ENCODE assay signal across 8 cellular contexts in the genomic region with DNA sequence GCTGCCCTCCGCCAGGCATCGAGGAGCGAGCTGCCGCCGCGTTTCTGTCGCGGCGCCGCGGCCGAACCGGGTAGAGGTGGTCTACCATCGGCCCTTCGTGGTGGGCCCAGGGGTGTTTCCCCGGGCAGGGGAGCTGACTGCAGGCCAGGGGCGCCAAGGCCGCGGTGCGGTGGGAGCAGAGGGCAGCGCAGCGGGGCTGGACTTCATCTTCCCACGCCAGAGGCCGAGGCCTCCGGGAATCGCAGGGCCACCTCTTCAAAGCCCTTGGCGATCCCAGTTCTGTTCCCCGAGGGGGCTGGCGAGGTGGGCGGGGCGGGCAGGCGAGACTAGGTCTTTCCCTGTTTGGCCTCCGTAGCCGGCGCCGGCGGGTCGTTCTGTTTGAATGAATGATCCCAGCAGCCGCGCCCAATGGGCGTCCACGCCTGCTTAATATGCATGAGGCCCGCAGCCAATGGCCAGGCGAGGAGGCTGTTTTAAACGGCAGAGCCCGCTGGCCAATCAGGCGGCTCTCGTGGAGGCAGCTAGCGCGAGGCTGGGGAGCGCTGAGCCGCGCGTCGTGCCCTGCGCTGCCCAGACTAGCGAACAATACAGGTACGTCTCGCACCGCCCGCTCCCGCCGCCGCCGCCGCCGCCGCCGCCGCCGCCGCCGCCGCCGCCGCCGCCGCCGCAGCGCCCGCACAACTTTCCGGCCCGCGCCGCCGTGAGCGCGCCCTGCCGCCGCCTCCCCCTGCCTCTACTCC. TPM values are rescaled to one million over a fixed set of nuclear protein-coding genes. Genes with fewer than 3 reads are reported as not detected.
DNase-seq lines count a peak whose midpoint lies in the region; ATAC-seq and TF ChIP-seq lines count a peak whose summit lies in the region.

A gene (plus strand): TSS at position 550 of the 740 bp plus-strand sequence. CDS start 2,265 bp downstream, outside the sequence.

- H3K4me1 Mint-ChIP-seq in immature natural killer cell, result peaks cover 7 to 8% of the 10 kb centered on the region in 2 donors

- DNase-seq in AG04449 (ENCODE audit: low read depth, low spot score) (peak; percentile 47), NCI-H2171 treated with DMSO at 0.1 percent for 48 hours (lab: John Stamatoyannopoulos, UW) (peak; percentile 84), mammary epithelial cell (peak; percentile 91), immature natural killer cell (peak; percentile 54 to 66 (median 57)), spleen (peak; percentile 93)

- peaks cover 1 to 15% (median 3%) of the 10 kb centered on the region in 3 donors for H3K27me3 Mint-ChIP-seq in immature natural killer cell (ENCODE audit: low read depth in 3 of 3)

- H3K9me3 Mint-ChIP-seq in immature natural killer cell, result peaks cover 0 to 2% (median 0%) of the 10 kb centered on the region in 6 donors

- H4K20me1 ChIP-seq in mammary epithelial cell (ENCODE audit: insufficient read depth, low read length), result no peaks in the 10 kb centered on the region

- ATAC-seq in GM18870 (IDR thresholded peaks at IDR 0.05; ENCODE audit: unreplicated experiment), result peak; percentile 95
- ATAC-seq in HG03108 (IDR thresholded peaks at IDR 0.05; ENCODE audit: unreplicated experiment), result peak; percentile 98

- H3K4me1 ChIP-seq in mammary epithelial cell (ENCODE audit: insufficient read depth, low read length) (peaks cover 6% of the 10 kb centered on the region), spleen (peaks cover 0 to 21% (median 9%) of the 10 kb centered on the region in 6 donors)

- peak within 1 kb of the TSS; percentile 62 to 78 (median 69) for H3K4me3 Mint-ChIP-seq in immature natural killer cell

- no peak for TF ChIP-seq POLR2A in spleen (IDR thresholded peaks at IDR 0.05)

- BruUV-seq in mammary epithelial cell (replicated peaks; lab: Mats Ljungman, UMichigan), result TSS peak; percentile 79

- TF ChIP-seq CTCF in AG04449 (IDR thresholded peaks at IDR 0.05; ENCODE audit: insufficient read depth, low read length, missing control alignments), result no peak
- TF ChIP-seq CTCF in VCaP (conservative IDR thresholded peaks at IDR 0.05), result no peak
- TF ChIP-seq CTCF in mammary epithelial cell (conservative IDR thresholded peaks at IDR 0.05 in 1 of 2, IDR thresholded peaks at IDR 0.05 in 1 of 2; ENCODE audit: extremely low read depth in 1 of 2, insufficient read depth in 1 of 2, low read depth in 1 of 2, low read length in 2 of 2), result no peak
- TF ChIP-seq CTCF in spleen (IDR thresholded peaks at IDR 0.05 in 8 of 11, conservative IDR thresholded peaks at IDR 0.05 in 3 of 11), result no peak

- no CpG with 5 or more reads among the region's 90 CpGs for WGBS in mammary epithelial cell (ENCODE audit: low coverage, missing lambda C conversion rate)
- 0 to 61% (median 1%) methylated on average over 8 to 71 of the region's 90 CpGs for WGBS in spleen, 5 donors

- intact Hi-C loops in mammary epithelial cell (cut with micrococcal nuclease) (loop anchor here (1.0 to 2.0 kb wide), 3 partner anchors 85 to 210 kb away; a partner anchor contains a TSS), spleen (cut with DNase I; ENCODE audit: low total_unique reads) (no loop called here)

- peak within 1 kb of the TSS; percentile 95 for H2AFZ ChIP-seq in mammary epithelial cell (ENCODE audit: low read depth, low read length)

- H3K9me3 ChIP-seq in mammary epithelial cell (replicated peaks; ENCODE audit: insufficient read depth, low read length) (peaks cover 4% of the 10 kb centered on the region), spleen (no peaks in the 10 kb centered on the region)

- POLR2A ChIA-PET in AG04449 (lab: Yijun Ruan, JAX), result no interaction called here

- H3K27ac ChIP-seq in VCaP (peak within 1 kb of the TSS; percentile 78), mammary epithelial cell (ENCODE audit: insufficient read depth, low read depth, low read length) (peak within 1 kb of the TSS; percentile 35), spleen (peak within 1 kb of the TSS in 5 of 8 donors; percentile 44 to 75 (median 58))

- in situ Hi-C loops in mammary epithelial cell (cut with MboI; ENCODE audit: low sequenced_read_pairs in 2 of 2), result no loop called here

- H3K27ac Mint-ChIP-seq in immature natural killer cell, result no peak within 1 kb of the TSS

- CTCF ChIA-PET in AG04449 (lab: Yijun Ruan, JAX) (interaction anchor here (0.7 kb wide), 1 partner anchor 211 kb away, joined by 3 read pairs; no protein-coding TSS in a partner anchor), mammary epithelial cell (lab: Charles Lee; ENCODE audit: low non-redundant PET) (no interaction called here)

- H3K27me3 ChIP-seq in mammary epithelial cell (ENCODE audit: insufficient read depth, low read length), result no peaks in the 10 kb centered on the region
- peaks cover 0 to 10% (median 0%) of the 10 kb centered on the region in 7 donors for H3K27me3 ChIP-seq in spleen (replicated peaks in 1 of 7)

- dilution Hi-C loops in mammary epithelial cell (cut with HindIII; ENCODE audit: low sequenced_read_pairs), result loop anchor here (5.0 to 25.0 kb wide), 3 partner anchors 76 to 221 kb away; no protein-coding TSS in a partner anchor

- no peaks in the 10 kb centered on the region for H3K36me3 Mint-ChIP-seq in immature natural killer cell

- H3K36me3 ChIP-seq in mammary epithelial cell (ENCODE audit: insufficient read depth, low read length), result peaks cover 2% of the 10 kb centered on the region
- H3K36me3 ChIP-seq in spleen, result peaks cover 0 to 6% (median 0%) of the 10 kb centered on the region in 6 donors

- peak within 1 kb of the TSS; percentile 40 for H3K9ac ChIP-seq in mammary epithelial cell (ENCODE audit: insufficient read depth, low read length)

- H3K4me3 ChIP-seq in AG04449 (ENCODE audit: low read depth, low read length), result peak within 1 kb of the TSS; percentile 60
- peak within 1 kb of the TSS; percentile 58 to 64 (median 63) for H3K4me3 ChIP-seq in mammary epithelial cell (replicated peaks in 1 of 3; ENCODE audit: insufficient read depth in 1 of 3, low read depth in 2 of 3, low read length in 3 of 3)
- peak within 1 kb of the TSS; percentile 33 to 73 (median 50) for H3K4me3 ChIP-seq in spleen

- peaks cover 26% of the 10 kb centered on the region for H3K79me2 ChIP-seq in mammary epithelial cell (ENCODE audit: insufficient read depth, low read length)

- H3K4me2 ChIP-seq in mammary epithelial cell (ENCODE audit: insufficient read depth, low read depth, low read length), result peak within 1 kb of the TSS; percentile 97

RNA-seq across cellular contexts. Expression of the gene that starts here (rescaled TPM):
- total RNA-seq in mammary epithelial cell (100 to 1,000 TPM in 1 of 2 donors, 10 to 100 TPM in 1; 58.5 to 114 TPM), spleen (10 to 100 TPM in 4 of 7 donors, 1 to 10 TPM in 3; 5.0 to 27.3 (median 12.5) TPM)
- polyA plus RNA-seq in mammary epithelial cell (33.0 TPM), immature natural killer cell (1 to 10 TPM in 2 of 3 donors, under 1 TPM in 1; 0.52 to 2.2 (median 1.3) TPM), spleen (10 to 100 TPM in 1 of 3 donors, 1 to 10 TPM in 2; 5.4 to 12.3 (median 7.5) TPM)
- polyA minus RNA-seq in mammary epithelial cell, result 33.2 TPM

Comparison
In these comparisons a context has a peak if more than half of its experiments do, and no peak if none do; other contexts are left out.
1. Peak in every context shown above with its lines: DNase-seq, ATAC-seq, H3K4me3 ChIP-seq and H3K27ac ChIP-seq.